Comparison of ENCODE assay signal across 1 cellular context in the genomic region with DNA sequence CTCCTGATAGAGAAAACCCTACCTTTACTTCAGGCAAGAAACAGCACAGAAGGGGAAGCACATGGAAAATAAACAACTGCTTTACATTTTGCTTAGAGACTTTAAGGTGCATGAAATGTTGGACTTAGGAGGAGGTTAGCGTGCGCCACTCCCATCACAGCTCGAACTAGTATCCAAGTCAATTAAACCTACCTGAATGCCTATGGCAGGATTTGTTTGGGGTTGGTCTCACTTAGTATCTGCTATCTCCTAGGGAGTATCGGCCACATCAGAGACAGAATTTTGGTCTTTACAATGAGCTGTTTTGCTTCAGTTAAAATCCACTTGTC.
TF ChIP-seq lines count a peak whose summit lies in the region.

No MANE protein-coding gene starts in this region.

TF ChIP-seq in GM23338, 12 proteins besides CTCF, POLR2A, EP300 and RAD21 (continued from another document):
- TF ChIP-seq, protein P1, sequence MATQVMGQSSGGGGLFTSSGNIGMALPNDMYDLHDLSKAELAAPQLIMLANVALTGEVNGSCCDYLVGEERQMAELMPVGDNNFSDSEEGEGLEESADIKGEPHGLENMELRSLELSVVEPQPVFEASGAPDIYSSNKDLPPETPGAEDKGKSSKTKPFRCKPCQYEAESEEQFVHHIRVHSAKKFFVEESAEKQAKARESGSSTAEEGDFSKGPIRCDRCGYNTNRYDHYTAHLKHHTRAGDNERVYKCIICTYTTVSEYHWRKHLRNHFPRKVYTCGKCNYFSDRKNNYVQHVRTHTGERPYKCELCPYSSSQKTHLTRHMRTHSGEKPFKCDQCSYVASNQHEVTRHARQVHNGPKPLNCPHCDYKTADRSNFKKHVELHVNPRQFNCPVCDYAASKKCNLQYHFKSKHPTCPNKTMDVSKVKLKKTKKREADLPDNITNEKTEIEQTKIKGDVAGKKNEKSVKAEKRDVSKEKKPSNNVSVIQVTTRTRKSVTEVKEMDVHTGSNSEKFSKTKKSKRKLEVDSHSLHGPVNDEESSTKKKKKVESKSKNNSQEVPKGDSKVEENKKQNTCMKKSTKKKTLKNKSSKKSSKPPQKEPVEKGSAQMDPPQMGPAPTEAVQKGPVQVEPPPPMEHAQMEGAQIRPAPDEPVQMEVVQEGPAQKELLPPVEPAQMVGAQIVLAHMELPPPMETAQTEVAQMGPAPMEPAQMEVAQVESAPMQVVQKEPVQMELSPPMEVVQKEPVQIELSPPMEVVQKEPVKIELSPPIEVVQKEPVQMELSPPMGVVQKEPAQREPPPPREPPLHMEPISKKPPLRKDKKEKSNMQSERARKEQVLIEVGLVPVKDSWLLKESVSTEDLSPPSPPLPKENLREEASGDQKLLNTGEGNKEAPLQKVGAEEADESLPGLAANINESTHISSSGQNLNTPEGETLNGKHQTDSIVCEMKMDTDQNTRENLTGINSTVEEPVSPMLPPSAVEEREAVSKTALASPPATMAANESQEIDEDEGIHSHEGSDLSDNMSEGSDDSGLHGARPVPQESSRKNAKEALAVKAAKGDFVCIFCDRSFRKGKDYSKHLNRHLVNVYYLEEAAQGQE (IDR thresholded peaks at IDR 0.05; ENCODE audit: unreplicated experiment) = no peak
- TF ChIP-seq ZNF114 (CRISPR knock-in tag; IDR thresholded peaks at IDR 0.05) = no peak
- TF ChIP-seq, protein P2, sequence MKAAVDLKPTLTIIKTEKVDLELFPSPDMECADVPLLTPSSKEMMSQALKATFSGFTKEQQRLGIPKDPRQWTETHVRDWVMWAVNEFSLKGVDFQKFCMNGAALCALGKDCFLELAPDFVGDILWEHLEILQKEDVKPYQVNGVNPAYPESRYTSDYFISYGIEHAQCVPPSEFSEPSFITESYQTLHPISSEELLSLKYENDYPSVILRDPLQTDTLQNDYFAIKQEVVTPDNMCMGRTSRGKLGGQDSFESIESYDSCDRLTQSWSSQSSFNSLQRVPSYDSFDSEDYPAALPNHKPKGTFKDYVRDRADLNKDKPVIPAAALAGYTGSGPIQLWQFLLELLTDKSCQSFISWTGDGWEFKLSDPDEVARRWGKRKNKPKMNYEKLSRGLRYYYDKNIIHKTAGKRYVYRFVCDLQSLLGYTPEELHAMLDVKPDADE (IDR thresholded peaks at IDR 0.05) = no peak
- TF ChIP-seq EZH2 (IDR thresholded peaks at IDR 0.05; ENCODE audit: low read depth, unreplicated experiment) = no peak
- TF ChIP-seq STAT1 (IDR thresholded peaks at IDR 0.05; ENCODE audit: unreplicated experiment) = no peak
